Comparison of ENCODE assay signal across 2 cellular contexts in genomic region chr13:45596800-45597484, GRCh38.
TF ChIP-seq lines count a peak whose summit lies in the region.

No MANE protein-coding gene starts in this region.

TF ChIP-seq in IMR-90, 13 proteins besides CTCF, POLR2A, EP300 and RAD21 (continued from another document):
- no peak for TF ChIP-seq MAZ (IDR thresholded peaks at IDR 0.05; ENCODE audit: borderline replicate concordance, low read depth, low read length)

TF ChIP-seq in K562, 482 proteins besides CTCF, POLR2A, EP300 and RAD21:
- TF ChIP-seq, protein P1, sequence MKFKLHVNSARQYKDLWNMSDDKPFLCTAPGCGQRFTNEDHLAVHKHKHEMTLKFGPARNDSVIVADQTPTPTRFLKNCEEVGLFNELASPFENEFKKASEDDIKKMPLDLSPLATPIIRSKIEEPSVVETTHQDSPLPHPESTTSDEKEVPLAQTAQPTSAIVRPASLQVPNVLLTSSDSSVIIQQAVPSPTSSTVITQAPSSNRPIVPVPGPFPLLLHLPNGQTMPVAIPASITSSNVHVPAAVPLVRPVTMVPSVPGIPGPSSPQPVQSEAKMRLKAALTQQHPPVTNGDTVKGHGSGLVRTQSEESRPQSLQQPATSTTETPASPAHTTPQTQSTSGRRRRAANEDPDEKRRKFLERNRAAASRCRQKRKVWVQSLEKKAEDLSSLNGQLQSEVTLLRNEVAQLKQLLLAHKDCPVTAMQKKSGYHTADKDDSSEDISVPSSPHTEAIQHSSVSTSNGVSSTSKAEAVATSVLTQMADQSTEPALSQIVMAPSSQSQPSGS (CRISPR knock-in tag; IDR thresholded peaks at IDR 0.05), result no peak
- TF ChIP-seq SMC3 (conservative IDR thresholded peaks at IDR 0.05; ENCODE audit: insufficient read depth, low read depth, low read length) (no peak), CEBPB (tag; IDR thresholded peaks at IDR 0.05) (0 out of 2 replicates have a peak, but pooled peaks have one; percentile 18), CEBPG (CRISPR knock-in tag; IDR thresholded peaks at IDR 0.05) (no peak), CEBPG (tag; conservative IDR thresholded peaks at IDR 0.05 in 1 of 2, IDR thresholded peaks at IDR 0.05 in 1 of 2) (peak in 1 of 2 experiments; percentile 39; a peak in 1 of 4 replicates), SAFB (IDR thresholded peaks at IDR 0.05; ENCODE audit: borderline replicate concordance, low read depth, low read length) (no peak)
- TF ChIP-seq, protein P2, sequence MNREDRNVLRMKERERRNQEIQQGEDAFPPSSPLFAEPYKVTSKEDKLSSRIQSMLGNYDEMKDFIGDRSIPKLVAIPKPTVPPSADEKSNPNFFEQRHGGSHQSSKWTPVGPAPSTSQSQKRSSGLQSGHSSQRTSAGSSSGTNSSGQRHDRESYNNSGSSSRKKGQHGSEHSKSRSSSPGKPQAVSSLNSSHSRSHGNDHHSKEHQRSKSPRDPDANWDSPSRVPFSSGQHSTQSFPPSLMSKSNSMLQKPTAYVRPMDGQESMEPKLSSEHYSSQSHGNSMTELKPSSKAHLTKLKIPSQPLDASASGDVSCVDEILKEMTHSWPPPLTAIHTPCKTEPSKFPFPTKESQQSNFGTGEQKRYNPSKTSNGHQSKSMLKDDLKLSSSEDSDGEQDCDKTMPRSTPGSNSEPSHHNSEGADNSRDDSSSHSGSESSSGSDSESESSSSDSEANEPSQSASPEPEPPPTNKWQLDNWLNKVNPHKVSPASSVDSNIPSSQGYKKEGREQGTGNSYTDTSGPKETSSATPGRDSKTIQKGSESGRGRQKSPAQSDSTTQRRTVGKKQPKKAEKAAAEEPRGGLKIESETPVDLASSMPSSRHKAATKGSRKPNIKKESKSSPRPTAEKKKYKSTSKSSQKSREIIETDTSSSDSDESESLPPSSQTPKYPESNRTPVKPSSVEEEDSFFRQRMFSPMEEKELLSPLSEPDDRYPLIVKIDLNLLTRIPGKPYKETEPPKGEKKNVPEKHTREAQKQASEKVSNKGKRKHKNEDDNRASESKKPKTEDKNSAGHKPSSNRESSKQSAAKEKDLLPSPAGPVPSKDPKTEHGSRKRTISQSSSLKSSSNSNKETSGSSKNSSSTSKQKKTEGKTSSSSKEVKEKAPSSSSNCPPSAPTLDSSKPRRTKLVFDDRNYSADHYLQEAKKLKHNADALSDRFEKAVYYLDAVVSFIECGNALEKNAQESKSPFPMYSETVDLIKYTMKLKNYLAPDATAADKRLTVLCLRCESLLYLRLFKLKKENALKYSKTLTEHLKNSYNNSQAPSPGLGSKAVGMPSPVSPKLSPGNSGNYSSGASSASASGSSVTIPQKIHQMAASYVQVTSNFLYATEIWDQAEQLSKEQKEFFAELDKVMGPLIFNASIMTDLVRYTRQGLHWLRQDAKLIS (CRISPR knock-in tag; IDR thresholded peaks at IDR 0.05), result no peak
- TF ChIP-seq, protein P3, sequence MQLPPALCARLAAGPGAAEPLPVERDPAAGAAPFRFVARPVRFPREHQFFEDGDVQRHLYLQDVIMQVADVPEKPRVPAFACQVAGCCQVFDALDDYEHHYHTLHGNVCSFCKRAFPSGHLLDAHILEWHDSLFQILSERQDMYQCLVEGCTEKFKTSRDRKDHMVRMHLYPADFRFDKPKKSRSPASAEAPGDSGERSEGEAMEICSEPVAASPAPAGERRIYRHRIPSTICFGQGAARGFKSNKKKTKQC (CRISPR knock-in tag; IDR thresholded peaks at IDR 0.05), result no peak
- TF ChIP-seq, protein P4, sequence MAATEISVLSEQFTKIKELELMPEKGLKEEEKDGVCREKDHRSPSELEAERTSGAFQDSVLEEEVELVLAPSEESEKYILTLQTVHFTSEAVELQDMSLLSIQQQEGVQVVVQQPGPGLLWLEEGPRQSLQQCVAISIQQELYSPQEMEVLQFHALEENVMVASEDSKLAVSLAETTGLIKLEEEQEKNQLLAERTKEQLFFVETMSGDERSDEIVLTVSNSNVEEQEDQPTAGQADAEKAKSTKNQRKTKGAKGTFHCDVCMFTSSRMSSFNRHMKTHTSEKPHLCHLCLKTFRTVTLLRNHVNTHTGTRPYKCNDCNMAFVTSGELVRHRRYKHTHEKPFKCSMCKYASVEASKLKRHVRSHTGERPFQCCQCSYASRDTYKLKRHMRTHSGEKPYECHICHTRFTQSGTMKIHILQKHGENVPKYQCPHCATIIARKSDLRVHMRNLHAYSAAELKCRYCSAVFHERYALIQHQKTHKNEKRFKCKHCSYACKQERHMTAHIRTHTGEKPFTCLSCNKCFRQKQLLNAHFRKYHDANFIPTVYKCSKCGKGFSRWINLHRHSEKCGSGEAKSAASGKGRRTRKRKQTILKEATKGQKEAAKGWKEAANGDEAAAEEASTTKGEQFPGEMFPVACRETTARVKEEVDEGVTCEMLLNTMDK (IDR thresholded peaks at IDR 0.05; ENCODE audit: borderline replicate concordance, insufficient read depth, low read depth, low read length, poor library complexity, severe bottlenecking), result no peak
